Comparison of ENCODE assay signal across 8 cellular contexts in the genomic region with DNA sequence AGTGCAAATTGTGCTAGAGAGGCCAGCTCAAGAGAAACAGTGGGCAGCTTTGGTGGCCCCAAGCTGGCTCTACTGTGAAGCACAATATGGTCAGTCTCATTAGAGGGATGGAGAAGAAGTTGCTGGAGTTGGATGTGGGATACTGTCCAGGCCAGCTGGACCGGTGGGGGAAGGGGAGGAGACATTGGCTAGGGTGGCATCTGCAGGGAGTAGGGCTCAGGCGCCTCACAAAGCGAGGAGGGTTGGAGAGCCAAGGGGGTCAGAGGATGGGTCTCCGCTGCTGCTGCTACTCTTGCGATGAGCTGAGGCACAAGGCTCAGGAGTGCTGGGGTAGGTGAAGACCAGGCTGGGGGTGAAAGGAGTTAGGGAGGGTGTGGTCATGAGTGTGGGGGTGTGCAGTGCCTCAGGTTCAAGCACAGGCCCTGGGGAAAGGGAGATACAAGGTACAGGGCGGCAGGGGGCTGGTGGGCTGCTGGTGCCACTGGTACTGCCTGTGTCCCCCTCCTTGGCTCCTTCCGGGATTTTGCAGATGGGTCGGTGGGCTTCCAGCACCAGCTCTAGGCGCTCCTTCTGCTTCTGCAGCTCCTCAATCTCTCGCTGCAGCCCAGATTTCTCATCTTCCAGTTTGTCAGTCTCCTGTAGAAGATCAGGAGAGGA. TPM values are rescaled to one million over a fixed set of nuclear protein-coding genes. Genes with fewer than 3 reads are reported as not detected.
DNase-seq lines count a peak whose midpoint lies in the region; ATAC-seq lines count a peak whose summit lies in the region.

No MANE protein-coding gene starts in this region.

- peak overlapping the region; percentile 86 for H3K4me3 ChIP-seq in adipocyte (ENCODE audit: low read length)
- no peak overlapping the region for H3K4me3 ChIP-seq in mesendoderm (ENCODE audit: low read length)

- H3K4me1 Mint-ChIP-seq in stimulated activated naive CD8-positive, alpha-beta T cell treated with anti-CD3 and anti-CD28 coated beads, Interleukin-15, Interleukin-2, amounts not matched to agents 100 ng/mL and 50 ng/mL, for 24 hours (ENCODE audit: low read depth): peaks cover 79% of the 10 kb centered on the region

- peak overlapping the region; percentile 86 for H3K27ac Mint-ChIP-seq in stimulated activated naive CD8-positive, alpha-beta T cell treated with anti-CD3 and anti-CD28 coated beads, Interleukin-15, Interleukin-2, amounts not matched to agents 100 ng/mL and 50 ng/mL, for 24 hours

- no peak overlapping the region for H3K18ac ChIP-seq in mesendoderm (ENCODE audit: low read length)

- no peaks in the 10 kb centered on the region for H3K9me3 Mint-ChIP-seq in stimulated activated naive CD8-positive, alpha-beta T cell treated with anti-CD3 and anti-CD28 coated beads, Interleukin-15, Interleukin-2, amounts not matched to agents 100 ng/mL and 50 ng/mL, for 24 hours

- H3K36me3 Mint-ChIP-seq in stimulated activated naive CD8-positive, alpha-beta T cell treated with anti-CD3 and anti-CD28 coated beads, Interleukin-15, Interleukin-2, amounts not matched to agents 100 ng/mL and 50 ng/mL, for 24 hours (ENCODE audit: low read depth): peaks cover 40% of the 10 kb centered on the region

- DNase-seq in stimulated activated naive CD8-positive, alpha-beta T cell treated with anti-CD3 and anti-CD28 coated beads, Interleukin-15, Interleukin-2, amounts not matched to agents 100 U/mL and 50 U/mL, for 24 hours: no peak
- DNase-seq in adipocyte (ENCODE audit: low read depth) (no peak), mesendoderm (no peak), dedifferentiated amniotic fluid mesenchymal stem cell (ENCODE audit: extremely low spot score) (no peak), NCI-H187 treated with DMSO at 0.1 percent for 48 hours (lab: John Stamatoyannopoulos, UW) (no peak)
- DNase-seq in stimulated activated CD4-positive, alpha-beta T cell treated with anti-CD3 and anti-CD28 coated beads, Interleukin-2, amount 100 ng/mL, for 24 hours: no peak

- peak overlapping the region; percentile 99 for H3K4me3 Mint-ChIP-seq in stimulated activated naive CD8-positive, alpha-beta T cell treated with anti-CD3 and anti-CD28 coated beads, Interleukin-15, Interleukin-2, amounts not matched to agents 100 ng/mL and 50 ng/mL, for 24 hours

- H3K9ac ChIP-seq in adipocyte (ENCODE audit: low read length): peak overlapping the region; percentile 96
- H3K9ac ChIP-seq in mesendoderm (ENCODE audit: low read length): no peak overlapping the region

- peaks cover under 1% of the 10 kb centered on the region for H3K79me1 ChIP-seq in mesendoderm (ENCODE audit: low read length)

- H3K4ac ChIP-seq in mesendoderm (ENCODE audit: low read depth, low read length): no peak overlapping the region

- no peak overlapping the region for H4K8ac ChIP-seq in mesendoderm (ENCODE audit: low read depth, low read length)

- no peak for ATAC-seq in stimulated activated naive CD8-positive, alpha-beta T cell treated with anti-CD3 and anti-CD28 coated beads, Interleukin-15, Interleukin-2, amounts not matched to agents 100 U/mL and 50 U/mL, for 24 hours
- ATAC-seq in GM19035 (IDR thresholded peaks at IDR 0.05; ENCODE audit: unreplicated experiment): no peak

- H2BK120ac ChIP-seq in mesendoderm (ENCODE audit: low read depth, low read length): no peak overlapping the region

- H3K23ac ChIP-seq in mesendoderm (ENCODE audit: low read length): no peak overlapping the region

- peak overlapping the region; percentile 31 for H3K56ac ChIP-seq in mesendoderm (ENCODE audit: low read length)

- no peak overlapping the region for H3K27ac ChIP-seq in mesendoderm (ENCODE audit: low read depth, low read length)

- H3K27me3 ChIP-seq in adipocyte (replicated peaks; ENCODE audit: control insufficient read depth, insufficient read depth, low read length) (no peaks in the 10 kb centered on the region), mesendoderm (ENCODE audit: insufficient read depth, low read length, poor library complexity) (no peaks in the 10 kb centered on the region)

- H3K9me3 ChIP-seq in adipocyte (ENCODE audit: control insufficient read depth, low read length): no peaks in the 10 kb centered on the region

- peaks cover 66% of the 10 kb centered on the region for H3K4me1 ChIP-seq in adipocyte (ENCODE audit: control insufficient read depth, insufficient read depth, low read length)
- H3K4me1 ChIP-seq in mesendoderm (ENCODE audit: control insufficient read depth, low read depth, low read length): peaks cover 2% of the 10 kb centered on the region

- WGBS in mesendoderm (ENCODE audit: extremely low coverage, insufficient coverage, low lambda C conversion rate): no CpG with 5 or more reads among the region's 10 CpGs

- H3K79me2 ChIP-seq in mesendoderm (ENCODE audit: control insufficient read depth, insufficient read depth, low read length): no peaks in the 10 kb centered on the region

- no peak overlapping the region for H2BK5ac ChIP-seq in mesendoderm (ENCODE audit: low read length)

- H2AK5ac ChIP-seq in mesendoderm (ENCODE audit: low read length): no peak overlapping the region

- H3K27me3 Mint-ChIP-seq in stimulated activated naive CD8-positive, alpha-beta T cell treated with anti-CD3 and anti-CD28 coated beads, Interleukin-15, Interleukin-2, amounts not matched to agents 100 ng/mL and 50 ng/mL, for 24 hours: no peaks in the 10 kb centered on the region

- no peak overlapping the region for H4K5ac ChIP-seq in mesendoderm (ENCODE audit: low read length)

- no peak overlapping the region for H3K4me2 ChIP-seq in mesendoderm (ENCODE audit: low read length)

- no peak overlapping the region for H2BK15ac ChIP-seq in mesendoderm (replicated peaks; ENCODE audit: low read depth)

- H3K36me3 ChIP-seq in adipocyte (ENCODE audit: control insufficient read depth, insufficient read depth, low read length, severe bottlenecking): peaks cover 38% of the 10 kb centered on the region
- no peaks in the 10 kb centered on the region for H3K36me3 ChIP-seq in mesendoderm (ENCODE audit: control insufficient read depth, insufficient read depth, low read length)

RNA-seq across cellular contexts. Expression of a gene that starts 2.3 kb away (rescaled TPM):
- 9.9 TPM for polyA plus RNA-seq in mesendoderm (2013, experiment 1 of 2)
- polyA plus RNA-seq in mesendoderm (2013, experiment 2 of 2): 10.7 TPM

RNA-seq across cellular contexts. Expression of a gene that starts 4.5 kb away (rescaled TPM):
- 87.5 TPM for polyA plus RNA-seq in mesendoderm (2013, experiment 1 of 2)
- 89.2 TPM for polyA plus RNA-seq in mesendoderm (2013, experiment 2 of 2)

RNA-seq across cellular contexts. Expression of a gene that starts 7.4 kb away (rescaled TPM):
- polyA plus RNA-seq in mesendoderm (2013, experiment 1 of 2): 9.0 TPM
- 9.7 TPM for polyA plus RNA-seq in mesendoderm (2013, experiment 2 of 2)

RNA-seq across cellular contexts. Expression of a gene that starts 13.2 kb away (rescaled TPM):
- not detected for polyA plus RNA-seq in mesendoderm (2013, experiment 1 of 2)
- not detected for polyA plus RNA-seq in mesendoderm (2013, experiment 2 of 2)

RNA-seq across cellular contexts. Expression of a gene that starts 20.2 kb away (rescaled TPM):
- 9.1 TPM for polyA plus RNA-seq in mesendoderm (2013, experiment 1 of 2)
- polyA plus RNA-seq in mesendoderm (2013, experiment 2 of 2): 8.7 TPM
